ENCODE assay signal across 21 cellular contexts in the genomic region with DNA sequence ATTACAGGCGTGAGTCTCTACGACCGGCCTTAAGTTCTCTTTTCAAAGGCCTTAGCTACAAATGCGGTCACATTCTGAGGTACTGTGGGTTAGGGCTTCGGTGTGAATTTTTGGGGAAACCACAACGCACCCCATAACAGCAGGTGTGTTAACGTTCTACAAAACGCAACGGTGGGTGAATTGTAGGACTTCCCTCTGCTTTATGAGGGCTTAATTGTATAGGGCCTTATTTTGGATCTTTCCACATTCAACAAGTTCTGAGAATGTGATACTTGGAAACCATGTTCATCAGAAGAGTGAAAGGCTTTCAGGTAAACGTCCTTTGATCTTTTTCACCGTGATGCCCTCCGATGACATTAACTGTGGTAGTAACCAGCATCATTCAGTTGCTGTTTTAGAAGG.
DNase-seq lines count a peak whose midpoint lies in the region; ATAC-seq, FAIRE-seq and TF ChIP-seq lines count a peak whose summit lies in the region.
"Had no signal": no experiment of that assay in that cellular context is flagged by ENCODE, and none has a peak within 500 bp of the region (broad histone marks: within the 10 kb centered on the region; RNA-seq: fewer than 3 reads in every experiment).

No MANE protein-coding gene starts in this region.

- peaks cover 0 to 16% (median 0%) of the 10 kb centered on the region in 7 donors for H3K9me3 Mint-ChIP-seq in CD4-positive, CD25-positive, alpha-beta regulatory T cell
- H3K9me3 Mint-ChIP-seq in T-cell: peaks cover 3 to 15% (median 6%) of the 10 kb centered on the region in 3 donors
- peaks cover 35% of the 10 kb centered on the region for H3K9me3 Mint-ChIP-seq in activated CD8-positive, alpha-beta T cell treated with anti-CD3 and anti-CD28 coated beads, Interleukin-2, amount 10 ng/mL, durations not matched to agents 7 days and 5 days (ENCODE audit: insufficient read depth)
- H3K9me3 Mint-ChIP-seq in central memory CD8-positive, alpha-beta T cell: peaks cover 8% of the 10 kb centered on the region

- TF ChIP-seq POLR2A in gastrocnemius medialis (IDR thresholded peaks at IDR 0.05): no peak

- ATAC-seq in CD4-positive, CD25-positive, alpha-beta regulatory T cell (ENCODE audit: low read depth in 2 of 2): peak; percentile 80 to 83
- peak; percentile 76 to 91 (median 80) for ATAC-seq in T-cell (replicated peaks in 1 of 4)
- peak; percentile 92 for ATAC-seq in activated CD8-positive, alpha-beta T cell treated with anti-CD3 and anti-CD28 coated beads, Interleukin-2, amount 10 ng/mL, durations not matched to agents 7 days and 5 days
- peak; percentile 69 for ATAC-seq in central memory CD8-positive, alpha-beta T cell (replicated peaks; ENCODE audit: extremely low read depth, poor library complexity, severe bottlenecking)
- no peak for ATAC-seq in gastrocnemius medialis
- ATAC-seq in HG03432 (IDR thresholded peaks at IDR 0.05; ENCODE audit: unreplicated experiment): no peak
- ATAC-seq: heart right ventricle, WTC11 had no signal

- peaks cover 37% of the 10 kb centered on the region for H3K4me1 ChIP-seq in CD4-positive, CD25-positive, alpha-beta regulatory T cell (ENCODE audit: control insufficient read depth, insufficient read depth, low read length, poor library complexity, severe bottlenecking)
- H3K4me1 ChIP-seq in gastrocnemius medialis: no peaks in the 10 kb centered on the region
- H3K4me1 ChIP-seq: heart right ventricle, prostate gland had no signal

- H3K36me3 ChIP-seq in CD4-positive, CD25-positive, alpha-beta regulatory T cell (ENCODE audit: control insufficient read depth, insufficient read depth, low read length): no peaks in the 10 kb centered on the region
- no peaks in the 10 kb centered on the region for H3K36me3 ChIP-seq in gastrocnemius medialis
- H3K36me3 ChIP-seq: cardiac muscle cell, heart right ventricle, prostate gland had no signal

- H3K36me3 Mint-ChIP-seq in CD4-positive, CD25-positive, alpha-beta regulatory T cell: peaks cover 8% of the 10 kb centered on the region
- peaks cover 25% of the 10 kb centered on the region for H3K36me3 Mint-ChIP-seq in T-cell
- H3K36me3 Mint-ChIP-seq in activated CD8-positive, alpha-beta T cell treated with anti-CD3 and anti-CD28 coated beads, Interleukin-2, amount 10 ng/mL, durations not matched to agents 7 days and 5 days (ENCODE audit: low read depth): peaks cover 75% of the 10 kb centered on the region
- H3K36me3 Mint-ChIP-seq in central memory CD8-positive, alpha-beta T cell (ENCODE audit: insufficient read depth): peaks cover 2% of the 10 kb centered on the region

- no peaks in the 10 kb centered on the region for H3K27me3 ChIP-seq in CD4-positive, CD25-positive, alpha-beta regulatory T cell (ENCODE audit: control insufficient read depth, insufficient read depth, low read length)
- H3K27me3 ChIP-seq in gastrocnemius medialis: no peaks in the 10 kb centered on the region
- H3K27me3 ChIP-seq: cardiac muscle cell, heart right ventricle had no signal

- peaks cover 0 to 5% of the 10 kb centered on the region in 2 experiments for H3K9me3 ChIP-seq in CD4-positive, CD25-positive, alpha-beta regulatory T cell (ENCODE audit: control insufficient read depth in 2 of 2, low read length in 2 of 2)
- no peaks in the 10 kb centered on the region for H3K9me3 ChIP-seq in gastrocnemius medialis
- H3K9me3 ChIP-seq: heart right ventricle, prostate gland had no signal

- in situ Hi-C loops in gastrocnemius medialis (cut with MboI; ENCODE audit: low sequenced_read_pairs in 4 of 4): no loop called here

- peak; percentile 6 to 96 (median 76) for DNase-seq in CD4-positive, CD25-positive, alpha-beta regulatory T cell
- DNase-seq in T-cell (peak in 31 of 34 experiments; percentile 5 to 71 (median 44)), gastrocnemius medialis (no peak), HTR-8/SVneo (ENCODE audit: insufficient read length, low spot score) (no peak), NCI-H2171 treated with DMSO at 0.1 percent for 48 hours (lab: John Stamatoyannopoulos, UW) (no peak)
- DNase-seq in activated CD8-positive, alpha-beta T cell treated with anti-CD3 and anti-CD28 coated beads, Interleukin-2, amount 10 ng/mL, durations not matched to agents 7 days and 5 days: peak; percentile 72
- DNase-seq in central memory CD8-positive, alpha-beta T cell (ENCODE audit: low spot score in 2 of 2): no peak
- DNase-seq: GDM1, heart right ventricle, islet precursor cell, mammary epithelial cell, naive B cell, NCI-H1105, NCI-H82 had no signal

- POLR2A ChIA-PET in T-cell (lab: Charles Lee): interaction anchor here (0.6 to 1.6 kb wide), 4 partner anchors 28 to 480 kb away, joined by 3 read pairs; no protein-coding TSS in a partner anchor
- POLR2A ChIA-PET in activated CD8-positive, alpha-beta T cell treated with anti-CD3 and anti-CD28 coated beads, Interleukin-2, amount 10 ng/mL, durations not matched to agents 7 days and 5 days (lab: Charles Lee): interaction anchor here (1.0 to 1.4 kb wide), 4 partner anchors 9 to 38 kb away, joined by 3 read pairs; no protein-coding TSS in a partner anchor

- peak overlapping the region; percentile 81 for H3K4me3 ChIP-seq in CD4-positive, CD25-positive, alpha-beta regulatory T cell (ENCODE audit: low read depth, low read length)
- no peak overlapping the region for H3K4me3 ChIP-seq in gastrocnemius medialis
- H3K4me3 ChIP-seq: cardiac muscle cell, heart right ventricle, prostate gland had no signal

- H3K4me3 Mint-ChIP-seq in CD4-positive, CD25-positive, alpha-beta regulatory T cell: peak overlapping the region; percentile 43 to 85 (median 82)
- peak overlapping the region; percentile 59 to 83 (median 71) for H3K4me3 Mint-ChIP-seq in T-cell
- peak overlapping the region; percentile 39 for H3K4me3 Mint-ChIP-seq in activated CD8-positive, alpha-beta T cell treated with anti-CD3 and anti-CD28 coated beads, Interleukin-2, amount 10 ng/mL, durations not matched to agents 7 days and 5 days
- H3K4me3 Mint-ChIP-seq in central memory CD8-positive, alpha-beta T cell: peak overlapping the region; percentile 63
- H3K4me3 Mint-ChIP-seq: naive B cell, WTC11 had no signal

- H3K27ac Mint-ChIP-seq in CD4-positive, CD25-positive, alpha-beta regulatory T cell: peak overlapping the region; percentile 93 to 99 (median 98)
- H3K27ac Mint-ChIP-seq in T-cell: peak overlapping the region; percentile 91 to 95
- peak overlapping the region; percentile 92 for H3K27ac Mint-ChIP-seq in activated CD8-positive, alpha-beta T cell treated with anti-CD3 and anti-CD28 coated beads, Interleukin-2, amount 10 ng/mL, durations not matched to agents 7 days and 5 days
- peak overlapping the region; percentile 85 for H3K27ac Mint-ChIP-seq in central memory CD8-positive, alpha-beta T cell (ENCODE audit: low read depth)
- H3K27ac Mint-ChIP-seq: WTC11 had no signal

- TF ChIP-seq CTCF in gastrocnemius medialis (IDR thresholded peaks at IDR 0.05 in 4 of 5, conservative IDR thresholded peaks at IDR 0.05 in 1 of 5): no peak

- no peaks in the 10 kb centered on the region for H3K27me3 Mint-ChIP-seq in CD4-positive, CD25-positive, alpha-beta regulatory T cell
- no peaks in the 10 kb centered on the region for H3K27me3 Mint-ChIP-seq in T-cell
- H3K27me3 Mint-ChIP-seq in activated CD8-positive, alpha-beta T cell treated with anti-CD3 and anti-CD28 coated beads, Interleukin-2, amount 10 ng/mL, durations not matched to agents 7 days and 5 days (ENCODE audit: low read depth): no peaks in the 10 kb centered on the region
- H3K27me3 Mint-ChIP-seq in central memory CD8-positive, alpha-beta T cell: no peaks in the 10 kb centered on the region
- H3K27me3 Mint-ChIP-seq: naive B cell had no signal

- peak overlapping the region; percentile 81 for H3K27ac ChIP-seq in CD4-positive, CD25-positive, alpha-beta regulatory T cell (ENCODE audit: insufficient read depth, low read length, poor library complexity, severe bottlenecking)
- H3K27ac ChIP-seq in gastrocnemius medialis: no peak overlapping the region
- H3K27ac ChIP-seq: cardiac muscle cell, heart right ventricle, KMS-11, prostate gland had no signal

- peaks cover 25 to 70% (median 52%) of the 10 kb centered on the region in 4 donors for H3K4me1 Mint-ChIP-seq in CD4-positive, CD25-positive, alpha-beta regulatory T cell
- peaks cover 48 to 82% (median 68%) of the 10 kb centered on the region in 3 donors for H3K4me1 Mint-ChIP-seq in T-cell
- H3K4me1 Mint-ChIP-seq in activated CD8-positive, alpha-beta T cell treated with anti-CD3 and anti-CD28 coated beads, Interleukin-2, amount 10 ng/mL, durations not matched to agents 7 days and 5 days (ENCODE audit: low read depth): peaks cover 54% of the 10 kb centered on the region
- H3K4me1 Mint-ChIP-seq in central memory CD8-positive, alpha-beta T cell: peaks cover 22% of the 10 kb centered on the region
- H3K4me1 Mint-ChIP-seq: naive B cell had no signal

- no peak for FAIRE-seq in HTR-8/SVneo (lab: Jason Lieb, UNC)
- FAIRE-seq: D721Med, H1 had no signal

- intact Hi-C loops in gastrocnemius medialis (cut with DNase I; ENCODE audit: low total_unique reads): no loop called here

- CTCF ChIA-PET in T-cell (lab: Charles Lee): no interaction called here
- CTCF ChIA-PET in activated CD8-positive, alpha-beta T cell treated with anti-CD3 and anti-CD28 coated beads, Interleukin-2, amount 10 ng/mL, durations not matched to agents 7 days and 5 days (lab: Charles Lee): interaction anchor here (0.6 to 1.4 kb wide), 3 partner anchors 19 to 467 kb away, joined by 3 read pairs; no protein-coding TSS in a partner anchor

Comparison
In these comparisons a context has a peak if more than half of its experiments do, and no peak if none do; other contexts are left out.
1. ATAC-seq: peak in CD4-positive, CD25-positive, alpha-beta regulatory T cell (2 of 2), T-cell (4 of 4), activated CD8-positive, alpha-beta T cell treated with anti-CD3 and anti-CD28 coated beads, Interleukin-2, amount 10 ng/mL, durations not matched to agents 7 days and 5 days (single experiment) and central memory CD8-positive, alpha-beta T cell (single experiment); none in gastrocnemius medialis (0 of 2) and HG03432 (single experiment).
2. DNase-seq: peak in CD4-positive, CD25-positive, alpha-beta regulatory T cell (3 of 3), T-cell (31 of 34) and activated CD8-positive, alpha-beta T cell treated with anti-CD3 and anti-CD28 coated beads, Interleukin-2, amount 10 ng/mL, durations not matched to agents 7 days and 5 days (single experiment); none in central memory CD8-positive, alpha-beta T cell (0 of 2), gastrocnemius medialis (0 of 2), HTR-8/SVneo (single experiment) and NCI-H2171 treated with DMSO at 0.1 percent for 48 hours (single experiment).
3. Peak in every context shown above with its lines, with median percentiles within 50 percentile points of each other: H3K27ac Mint-ChIP-seq and H3K4me3 Mint-ChIP-seq.